In the genomic region with DNA sequence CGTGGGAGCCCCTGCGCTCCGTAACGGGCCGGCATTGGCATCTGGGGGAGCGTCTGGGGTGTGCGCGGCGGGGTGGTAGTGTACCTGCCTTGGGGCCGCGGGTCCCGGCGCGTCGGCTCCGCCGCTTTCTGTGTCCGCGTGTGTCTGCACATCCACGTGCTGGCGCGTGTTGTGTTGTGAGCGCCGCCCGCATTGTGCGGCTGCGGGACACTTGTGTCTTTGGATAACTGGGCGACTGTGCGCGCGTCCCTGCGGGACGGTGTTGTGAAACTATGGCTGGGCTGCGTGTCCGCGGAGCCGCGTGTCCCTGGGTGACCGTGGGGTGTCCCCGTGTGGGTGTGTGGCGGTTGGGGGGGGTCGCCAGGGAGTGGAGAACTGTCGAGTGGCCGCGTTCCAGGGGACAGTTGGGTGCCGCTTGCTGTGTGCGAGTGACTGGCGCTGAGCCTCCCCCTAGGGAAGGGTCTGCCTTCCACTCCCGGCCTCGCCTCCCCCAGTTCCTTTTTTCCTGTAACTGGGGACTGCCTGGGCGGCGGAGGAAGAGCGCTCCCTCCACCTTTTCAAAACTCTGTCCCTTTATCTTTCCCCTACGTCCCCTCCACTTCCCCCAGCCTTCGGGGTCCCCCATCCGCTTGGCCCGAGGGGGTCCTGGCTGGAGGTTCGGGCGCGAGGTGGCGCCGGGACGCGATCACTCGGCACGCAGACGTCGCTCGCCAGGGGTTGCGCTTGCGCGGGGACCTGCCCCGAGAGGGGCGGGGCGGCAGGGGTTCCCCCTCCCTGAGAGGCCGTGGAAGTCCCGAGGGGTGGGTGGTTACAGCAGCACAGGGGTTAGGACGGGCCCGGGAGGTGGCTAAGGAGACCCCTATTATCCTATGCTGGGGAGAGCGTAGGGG, we compare ENCODE assay signal across 8 cellular contexts. TPM values are rescaled to one million over a fixed set of nuclear protein-coding genes. Genes with fewer than 3 reads are reported as not detected.
A peak's percentile ranks its signal among the peaks of the same experiment; 100 is the strongest.
DNase-seq lines count a peak whose midpoint lies in the region; ATAC-seq and TF ChIP-seq lines count a peak whose summit lies in the region.

No MANE protein-coding gene starts in this region.

- ATAC-seq in left colon (peak; percentile 44), HG03460 (IDR thresholded peaks at IDR 0.05; ENCODE audit: unreplicated experiment) (no peak), GM18870 (IDR thresholded peaks at IDR 0.05; ENCODE audit: unreplicated experiment) (no peak)

- H3K4me1 Mint-ChIP-seq in CD14-positive monocyte (peaks cover 39% of the 10 kb centered on the region), HFFc6 (ENCODE audit: low read depth) (peaks cover 34% of the 10 kb centered on the region), MCF 10A (ENCODE audit: insufficient read depth, unreplicated experiment) (peaks cover 42% of the 10 kb centered on the region)

- H3K4me3 Mint-ChIP-seq in CD14-positive monocyte (peak overlapping the region; percentile 92 to 95), HFFc6 (peak overlapping the region; percentile 89), MCF 10A (ENCODE audit: unreplicated experiment) (peak overlapping the region; percentile 81)

- DNase-seq in CD14-positive monocyte (ENCODE audit: low spot score), result no peak
- no peak for DNase-seq in HFFc6
- peak; percentile 77 for DNase-seq in UCSD-AML1 (lab: John Stamatoyannopoulos, UW; ENCODE audit: unreplicated experiment)
- DNase-seq in MCF 10A (ENCODE audit: unreplicated experiment), result peak; percentile 53
- peak in 1 of 2 donors; percentile 74 for DNase-seq in left colon
- peak; percentile 66 for DNase-seq in stimulated activated CD4-positive, alpha-beta T cell treated with anti-CD3 and anti-CD28 coated beads, Interleukin-1b, Interleukin-23, amount 100 ng/mL, for 48 hours

- POLR2A ChIA-PET in MCF 10A (lab: Yijun Ruan, JAX), result interaction anchor here (1.0 to 1.9 kb wide), 2 partner anchors 25 to 27 kb away, joined by 3 to 5 read pairs; no protein-coding TSS in a partner anchor

- intact Hi-C loops in CD14-positive monocyte (cut with micrococcal nuclease), result no loop called here
- intact Hi-C loops in MCF 10A (cut with micrococcal nuclease), result no loop called here
- intact Hi-C loops in left colon (cut with DNase I, micrococcal nuclease), result no loop called here

- H3K27me3 Mint-ChIP-seq in CD14-positive monocyte (ENCODE audit: low read depth in 3 of 3) (peaks cover 17 to 20% (median 18%) of the 10 kb centered on the region in 3 donors), HFFc6 (ENCODE audit: insufficient read depth) (peaks cover 2% of the 10 kb centered on the region; the same call in 1 of the 2 replicates), MCF 10A (ENCODE audit: insufficient read depth, unreplicated experiment) (no peaks in the 10 kb centered on the region)

- H3K27ac Mint-ChIP-seq in CD14-positive monocyte (peak overlapping the region; percentile 80 to 93 (median 85)), HFFc6 (peak overlapping the region; percentile 70), MCF 10A (ENCODE audit: low read depth, unreplicated experiment) (no peak overlapping the region)

- BruUV-seq in MCF 10A (replicated peaks; lab: Mats Ljungman, UMichigan), result no TSS peak

- TF ChIP-seq CTCF in CD14-positive monocyte (IDR thresholded peaks at IDR 0.05) (no peak), HFFc6 (IDR thresholded peaks at IDR 0.05) (peak; percentile 17; the same call in 1 of the 2 replicates), MCF 10A (IDR thresholded peaks at IDR 0.05; ENCODE audit: unreplicated experiment) (no peak)

- CTCF ChIA-PET in MCF 10A (lab: Yijun Ruan, JAX), result interaction anchor here (0.7 kb wide), 1 partner anchor 1451 kb away, joined by 3 read pairs; no protein-coding TSS in a partner anchor

- peaks cover 6% of the 10 kb centered on the region in 2 donors for H3K36me3 Mint-ChIP-seq in CD14-positive monocyte
- no peaks in the 10 kb centered on the region for H3K36me3 Mint-ChIP-seq in HFFc6 (ENCODE audit: low read depth)
- H3K36me3 Mint-ChIP-seq in MCF 10A (ENCODE audit: insufficient read depth, unreplicated experiment), result peaks cover 6% of the 10 kb centered on the region

- H3K9me3 Mint-ChIP-seq in CD14-positive monocyte (peaks cover 0 to 10% (median 2%) of the 10 kb centered on the region in 7 donors), HFFc6 (no peaks in the 10 kb centered on the region), MCF 10A (ENCODE audit: unreplicated experiment) (no peaks in the 10 kb centered on the region)

RNA-seq across cellular contexts. Expression of gene NFIC, which starts 5.6 kb away (rescaled TPM):
- 10 to 100 TPM in 1 of 2 donors, 1 to 10 TPM in 1; 7.0 to 11.5 TPM for polyA plus RNA-seq in CD14-positive monocyte
- 100 to 1,000 TPM; 186 to 219 (median 211) TPM for total RNA-seq in HFFc6 (2021; fragmentation: NEBNext Ultra II Directional; extraction: Animal tissue kit (Norgen Biotek cat#: 25700))
- 83.4 and 85.5 TPM in 2 replicates for total RNA-seq in MCF 10A (2022)
- 10 to 100 TPM; 52.4 to 57.8 TPM for total RNA-seq in left colon

Comparison
In these comparisons a context has a peak if more than half of its experiments do, and no peak if none do; other contexts are left out.
1. DNase-seq: peak in UCSD-AML1 (single experiment), MCF 10A (single experiment) and stimulated activated CD4-positive, alpha-beta T cell treated with anti-CD3 and anti-CD28 coated beads, Interleukin-1b, Interleukin-23, amount 100 ng/mL, for 48 hours (single experiment); none in CD14-positive monocyte (single experiment) and HFFc6 (single experiment).
2. Peak in every context shown above with its lines, with median percentiles within 50 percentile points of each other: H3K4me3 Mint-ChIP-seq.